In genomic region chr6:40582892-40583291, GRCh38 we compare ENCODE assay signal across 21 cellular contexts. TPM values are rescaled to one million over a fixed set of nuclear protein-coding genes. Genes with fewer than 3 reads are reported as not detected.
DNase-seq lines count a peak whose midpoint lies in the region; ATAC-seq, FAIRE-seq and TF ChIP-seq lines count a peak whose summit lies in the region.
"Had no signal": no experiment of that assay in that cellular context is flagged by ENCODE, and none has a peak within 500 bp of the region (broad histone marks: within the 10 kb centered on the region; RNA-seq: fewer than 3 reads in every experiment).

No MANE protein-coding gene starts in this region.

- no peak overlapping the region for H3K27ac Mint-ChIP-seq in activated naive CD4-positive, alpha-beta T cell treated with anti-CD3 and anti-CD28 coated beads for 36 hours
- H3K27ac Mint-ChIP-seq: activated naive CD4-positive, alpha-beta T cell treated with anti-CD3 and anti-CD28 coated beads, Interleukin-2, amount 50 U/mL, for 24 hours had no signal

- no peak for TF ChIP-seq EP300 in K562 (IDR thresholded peaks at IDR 0.05; ENCODE audit: low read length)

- in situ Hi-C loops in K562 (cut with MboI) = no loop called here

- no peak overlapping the region for H2AFZ ChIP-seq in K562 (ENCODE audit: low read depth, low read length)

- no peak overlapping the region for H3K4me2 ChIP-seq in K562 (ENCODE audit: insufficient read depth, low read length)
- H3K4me2 ChIP-seq: smooth muscle cell had no signal

- FAIRE-seq in K562 (lab: Jason Lieb, UNC) = no peak

- no peaks in the 10 kb centered on the region for H3K79me2 ChIP-seq in K562 (ENCODE audit: control insufficient read depth, insufficient read depth, low read length)

- no peaks in the 10 kb centered on the region for H4K20me1 ChIP-seq in K562 (replicated peaks; ENCODE audit: control insufficient read depth, insufficient read depth, low read length)

- CTCF ChIA-PET in activated naive CD4-positive, alpha-beta T cell treated with anti-CD3 and anti-CD28 coated beads for 36 hours (lab: Charles Lee) = interaction anchor here (1.0 kb wide), 1 partner anchor 9 kb away, joined by 3 read pairs; no protein-coding TSS in a partner anchor
- CTCF ChIA-PET in K562 (lab: Yijun Ruan, JAX; ENCODE audit: low intra/inter-chr PET ratio) = no interaction called here

- no peaks in the 10 kb centered on the region for H3K9me1 ChIP-seq in K562 (ENCODE audit: control insufficient read depth, insufficient read depth, low read length)

- no peak overlapping the region for H3K4me3 Mint-ChIP-seq in activated naive CD4-positive, alpha-beta T cell treated with anti-CD3 and anti-CD28 coated beads for 36 hours
- H3K4me3 Mint-ChIP-seq: activated naive CD4-positive, alpha-beta T cell treated with anti-CD3 and anti-CD28 coated beads, Interleukin-2, amount 50 U/mL, for 24 hours had no signal

- peak in 1 of 2 experiments; percentile 10; a peak in 1 of 4 replicates for TF ChIP-seq RAD21 in K562 (CRISPR knock-in tag; conservative IDR thresholded peaks at IDR 0.05 in 1 of 2, IDR thresholded peaks at IDR 0.05 in 1 of 2)

- no peaks in the 10 kb centered on the region for H3K9me3 Mint-ChIP-seq in activated naive CD4-positive, alpha-beta T cell treated with anti-CD3 and anti-CD28 coated beads for 36 hours
- H3K9me3 Mint-ChIP-seq: activated naive CD4-positive, alpha-beta T cell treated with anti-CD3 and anti-CD28 coated beads, Interleukin-2, amount 50 U/mL, for 24 hours had no signal

- H3K27me3 Mint-ChIP-seq in activated naive CD4-positive, alpha-beta T cell treated with anti-CD3 and anti-CD28 coated beads for 36 hours (ENCODE audit: low read depth) = peaks cover 28% of the 10 kb centered on the region

- peaks cover 0 to 7% of the 10 kb centered on the region in 2 experiments; a peak in 1 of 5 replicates for H3K4me1 ChIP-seq in K562 (replicated peaks in 1 of 2; ENCODE audit: control insufficient read depth in 2 of 2, insufficient read depth in 2 of 2, low read length in 2 of 2)

- H3K4me3 ChIP-seq in LNCaP clone FGC (ENCODE audit: low read depth, low read length) (no peak overlapping the region), K562 (no peak overlapping the region), retinal pigment epithelial cell (ENCODE audit: low read length) (no peak overlapping the region)
- H3K4me3 ChIP-seq: lower lobe of right lung, smooth muscle cell, suprapubic skin had no signal

- no peak for ATAC-seq in K562
- ATAC-seq in sciatic nerve = no peak
- ATAC-seq: lower lobe of right lung had no signal

- peaks cover 8% of the 10 kb centered on the region for H3K4me1 Mint-ChIP-seq in activated naive CD4-positive, alpha-beta T cell treated with anti-CD3 and anti-CD28 coated beads for 36 hours (ENCODE audit: low read depth)

- 0% methylated on average over 3 of the region's 3 CpGs for WGBS in K562 (ENCODE audit: insufficient coverage, low coverage, missing lambda C conversion rate)

- H3K9me3 ChIP-seq in K562 (replicated peaks; ENCODE audit: control insufficient read depth, insufficient read depth, low read depth, low read length) = no peaks in the 10 kb centered on the region
- H3K9me3 ChIP-seq: lower lobe of right lung, suprapubic skin had no signal

- TF ChIP-seq CTCF in LNCaP clone FGC (IDR thresholded peaks at IDR 0.05; ENCODE audit: control insufficient read depth, extremely low read depth, insufficient read depth) (peak; percentile 22; the same call in 1 of the 2 replicates), K562 (IDR thresholded peaks at IDR 0.05 in 2 of 3, conservative IDR thresholded peaks at IDR 0.05 in 1 of 3; ENCODE audit: insufficient read depth in 2 of 3, low read depth in 1 of 3, low read length in 3 of 3) (peak in 2 of 3 experiments; percentile 6 to 33; a peak in 2 of 6 replicates), retinal pigment epithelial cell (conservative IDR thresholded peaks at IDR 0.05; ENCODE audit: low read depth, low read length) (peak; percentile 11)

- H3K27me3 ChIP-seq in K562 (ENCODE audit: control insufficient read depth in 2 of 2, insufficient read depth in 2 of 2, low read length in 2 of 2) = peaks cover 0 to 20% of the 10 kb centered on the region in 2 experiments; a peak in 2 of 5 replicates

- H3K27ac ChIP-seq in K562 (ENCODE audit: extremely low read depth, low read depth, low read length) = no peak overlapping the region
- H3K27ac ChIP-seq: lower lobe of right lung, suprapubic skin had no signal

- no peaks in the 10 kb centered on the region for H3K36me3 Mint-ChIP-seq in activated naive CD4-positive, alpha-beta T cell treated with anti-CD3 and anti-CD28 coated beads for 36 hours (ENCODE audit: low read depth)
- H3K36me3 Mint-ChIP-seq: activated naive CD4-positive, alpha-beta T cell treated with anti-CD3 and anti-CD28 coated beads, Interleukin-2, amount 50 U/mL, for 24 hours had no signal

- POLR2A ChIA-PET in K562 (lab: Yijun Ruan, JAX) = no interaction called here

- TF ChIP-seq POLR2A in K562 (conservative IDR thresholded peaks at IDR 0.05) = no peak

- no peak overlapping the region for H3K9ac ChIP-seq in K562 (ENCODE audit: insufficient read depth in 1 of 2, low read depth in 2 of 2, low read length in 2 of 2)

- no peaks in the 10 kb centered on the region for H3K36me3 ChIP-seq in K562 (ENCODE audit: control insufficient read depth, insufficient read depth, low read length)
- H3K36me3 ChIP-seq: lower lobe of right lung, suprapubic skin had no signal

- intact Hi-C loops in activated naive CD4-positive, alpha-beta T cell treated with anti-CD3 and anti-CD28 coated beads for 36 hours (cut with micrococcal nuclease) = no loop called here
- intact Hi-C loops in K562 (cut with micrococcal nuclease) = no loop called here
- intact Hi-C loops in sciatic nerve (cut with DNase I) = no loop called here

- no TSS peak for BruUV-seq in K562 (replicated peaks; lab: Mats Ljungman, UMichigan)

- peak; percentile 29 for DNase-seq in activated naive CD4-positive, alpha-beta T cell treated with anti-CD3 and anti-CD28 coated beads for 36 hours
- no peak for DNase-seq in activated naive CD4-positive, alpha-beta T cell treated with anti-CD3 and anti-CD28 coated beads, Interleukin-2, amount 50 U/mL, for 16 hours
- DNase-seq in LNCaP clone FGC (ENCODE audit: low read depth) = no peak
- DNase-seq in K562 (ENCODE audit: extremely low read depth in 1 of 4, low spot score in 3 of 4) = no peak
- no peak for DNase-seq in retinal pigment epithelial cell (ENCODE audit: low read depth)
- no peak for DNase-seq in sciatic nerve (ENCODE audit: low spot score)
- DNase-seq in stimulated activated CD8-positive, alpha-beta memory T cell treated with anti-CD3 and anti-CD28 coated beads, Interleukin-4, amount 100 ng/mL, for 48 hours = no peak
- DNase-seq: cortex of kidney; GOT3; KG1; lower lobe of right lung; NCI-H1105 treated with DMSO at 0.1 percent for 48 hours; NCI-H2171; NCI-H774; posterior cingulate gyrus; stimulated activated CD4-positive, alpha-beta T cell treated with anti-CD3 and anti-CD28 coated beads, Interleukin-4, amount 100 ng/mL, for 4 hours; T-helper 1 cell had no signal

TF ChIP-seq in K562, 482 proteins besides CTCF, POLR2A, EP300 and RAD21:
- no peak for TF ChIP-seq CHD1 (IDR thresholded peaks at IDR 0.05; ENCODE audit: low read length)
- no peak for TF ChIP-seq DMBX1 (CRISPR knock-in tag; IDR thresholded peaks at IDR 0.05; ENCODE audit: borderline replicate concordance)
- no peak for TF ChIP-seq HSF4 (CRISPR knock-in tag; IDR thresholded peaks at IDR 0.05; ENCODE audit: borderline replicate concordance)
- TF ChIP-seq HNRNPH1 (optimal IDR thresholded peaks at IDR 0.05; ENCODE audit: low read depth, low read length) = no peak
- TF ChIP-seq MCM3 (IDR thresholded peaks at IDR 0.05) = no peak
- no peak for TF ChIP-seq GABPA (tag; conservative IDR thresholded peaks at IDR 0.05; ENCODE audit: low read depth)
- TF ChIP-seq ZNF766 (CRISPR knock-in tag; conservative IDR thresholded peaks at IDR 0.05) = no peak
- no peak for TF ChIP-seq SLC30A9 (CRISPR knock-in tag; IDR thresholded peaks at IDR 0.05)
- TF ChIP-seq HDAC2 (IDR thresholded peaks at IDR 0.05) = no peak
- no peak for TF ChIP-seq ARNT (IDR thresholded peaks at IDR 0.05)
- no peak for TF ChIP-seq ELF2 (CRISPR knock-in tag; IDR thresholded peaks at IDR 0.05)
- TF ChIP-seq MCM2 (IDR thresholded peaks at IDR 0.05; ENCODE audit: low read depth) = no peak

RNA-seq across cellular contexts. Expression of gene LRFN2, which starts 4.3 kb away (rescaled TPM):
- total RNA-seq in activated naive CD4-positive, alpha-beta T cell treated with anti-CD3 and anti-CD28 coated beads for 36 hours = not detected
- not detected in 2 replicates for total RNA-seq in K562 (2011; cell fraction: chromatin; rRNA removed; ENCODE audit: low replicate concordance)
- not detected in 2 replicates for total RNA-seq in K562 (2011; cell fraction: nucleolus; rRNA removed)
- not detected in 2 replicates for total RNA-seq in K562 (2011; cell fraction: nucleoplasm; rRNA removed)
- total RNA-seq in K562 (2014; rRNA removed) (not detected in 2 replicates), K562 (2014; rRNA removed; fragmentation: Illumina TruSeq; extraction: Trizol) (not detected in 2 replicates), K562 (2015; rRNA removed; fragmentation: Illumina TruSeq; extraction: Trizol) (not detected in 2 replicates), K562 (2021) (not detected in 2 replicates), sciatic nerve (0.13 TPM)
- polyA plus RNA-seq in K562 (2011; rRNA removed) (not detected in 2 replicates), K562 (2014; fragmentation: Illumina TruSeq; extraction: Trizol) (not detected in 2 replicates), K562 (2014; fragmentation: Nextera tagmentation; extraction: Ambion mirVana) (not detected), K562 (2014; rRNA removed) (not detected in 2 replicates)
- polyA plus RNA-seq in K562 (2011; cell fraction: cytosol; rRNA removed) = not detected in 2 replicates
- not detected in 2 replicates for polyA plus RNA-seq in K562 (2011; cell fraction: nucleus; rRNA removed)
- polyA plus RNA-seq in K562 (2012) = not detected in 2 replicates
- not detected in 2 replicates for polyA minus RNA-seq in K562 (2011; rRNA and poly(A)+ RNA removed)
- not detected in 2 replicates for polyA minus RNA-seq in K562 (2011; cell fraction: cytosol; rRNA and poly(A)+ RNA removed)
- not detected in 2 replicates for polyA minus RNA-seq in K562 (2011; cell fraction: nucleus; rRNA and poly(A)+ RNA removed)
- total RNA-seq: lower lobe of right lung, myocyte, suprapubic skin had no signal
